ENCODE assay signal across 37 cellular contexts in the genomic region with DNA sequence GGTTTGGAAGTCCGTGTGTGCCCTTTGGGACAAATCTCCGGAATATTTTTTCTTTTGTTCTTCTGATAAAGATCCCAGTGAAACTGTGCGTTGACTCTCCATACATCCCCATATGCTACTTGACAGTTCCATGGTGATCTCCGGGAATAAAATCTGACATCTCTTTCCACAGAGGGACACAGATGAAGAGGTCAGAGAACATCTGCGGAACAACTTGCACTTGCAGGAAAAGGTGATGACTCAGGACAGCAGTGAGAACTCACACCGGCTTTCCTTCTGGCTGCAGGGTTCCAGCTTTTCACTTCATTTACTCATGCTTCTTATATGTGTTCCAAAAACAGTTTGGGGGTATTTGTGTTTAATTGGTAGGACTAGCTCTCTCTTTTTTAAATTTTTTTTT.
"Had no signal": no experiment of that assay in that cellular context is flagged by ENCODE, and none has a peak within 500 bp of the region (broad histone marks: within the 10 kb centered on the region; RNA-seq: fewer than 3 reads in every experiment).

No MANE protein-coding gene starts in this region.

- H3K9me3 ChIP-seq: ascending aorta had no signal

- H3K27me3 ChIP-seq: ascending aorta, cardiac muscle cell had no signal

- H3K27ac ChIP-seq: ascending aorta, cardiac muscle cell, VCaP had no signal

- H3K4me1 ChIP-seq: ascending aorta had no signal

- H3K4me3 ChIP-seq: ascending aorta, cardiac muscle cell had no signal

- H3K4me1 Mint-ChIP-seq: activated CD4-positive, alpha-beta memory T cell treated with anti-CD3 and anti-CD28 coated beads, Interleukin-2, amount 10 ng/mL, durations not matched to agents 7 days and 5 days; activated CD4-positive, alpha-beta T cell treated with anti-CD3 and anti-CD28 coated beads for 36 hours; activated CD4-positive, alpha-beta T cell treated with anti-CD3 and anti-CD28 coated beads, Interleukin-2, amount 10 ng/mL, durations not matched to agents 7 days and 5 days; activated CD8-positive, alpha-beta memory T cell treated with anti-CD3 and anti-CD28 coated beads, Interleukin-2, amount 10 ng/mL, durations not matched to agents 7 days and 5 days; activated naive CD4-positive, alpha-beta T cell treated with anti-CD3 and anti-CD28 coated beads, Interleukin-2, amount 10 ng/mL, durations not matched to agents 7 days and 5 days; activated naive CD4-positive, alpha-beta T cell treated with anti-CD3 and anti-CD28 coated beads, Interleukin-2, amount 50 U/mL, for 24 hours; activated naive CD8-positive, alpha-beta T cell treated with anti-CD3 and anti-CD28 coated beads, Interleukin-2, amount 10 ng/mL, durations not matched to agents 7 days and 5 days; activated naive CD8-positive, alpha-beta T cell treated with anti-CD3 and anti-CD28 coated beads, Interleukin-2, amount 50 U/mL, for 24 hours; central memory CD8-positive, alpha-beta T cell had no signal

- H3K27ac Mint-ChIP-seq: activated CD4-positive, alpha-beta memory T cell treated with anti-CD3 and anti-CD28 coated beads, Interleukin-2, amount 10 ng/mL, durations not matched to agents 7 days and 5 days; activated CD4-positive, alpha-beta T cell treated with anti-CD3 and anti-CD28 coated beads for 36 hours; activated CD4-positive, alpha-beta T cell treated with anti-CD3 and anti-CD28 coated beads, Interleukin-2, amount 10 ng/mL, durations not matched to agents 7 days and 5 days; activated CD8-positive, alpha-beta memory T cell treated with anti-CD3 and anti-CD28 coated beads, Interleukin-2, amount 10 ng/mL, durations not matched to agents 7 days and 5 days; activated CD8-positive, alpha-beta T cell treated with anti-CD3 and anti-CD28 coated beads, Interleukin-2, amount 10 ng/mL, durations not matched to agents 7 days and 5 days; activated naive CD4-positive, alpha-beta T cell treated with anti-CD3 and anti-CD28 coated beads, Interleukin-2, amount 10 ng/mL, durations not matched to agents 7 days and 5 days; activated naive CD4-positive, alpha-beta T cell treated with anti-CD3 and anti-CD28 coated beads, Interleukin-2, amount 50 U/mL, for 24 hours; activated naive CD8-positive, alpha-beta T cell; activated naive CD8-positive, alpha-beta T cell treated with anti-CD3 and anti-CD28 coated beads, Interleukin-2, amount 10 ng/mL, durations not matched to agents 7 days and 5 days; activated naive CD8-positive, alpha-beta T cell treated with anti-CD3 and anti-CD28 coated beads, Interleukin-2, amount 50 U/mL, for 24 hours; activated T-cell treated with anti-CD3 and anti-CD28 coated beads, Interleukin-2, amount 50 U/mL, for 24 hours; activated T-helper 2 cell treated with anti-CD3 and anti-CD28 coated beads, Interferon-gamma antibody, Interleukin-2, Interleukin-4, amounts not matched to agents 10 μg/mL and 5 μg/mL and 100 μg/mL, durations not matched to agents 14 hours and 24 hours and 36 hours; T-helper 1 cell treated with Interleukin-12 subunit alpha and Interleukin-12 subunit beta and Interleukin-4 antibody, amounts not matched to agents 30 μg/mL and 1 μg/mL, for 36 hours; T-helper 2 cell treated with Interferon-gamma antibody and Interleukin-4, amounts not matched to agents 5 μg/mL and 100 μg/mL, for 36 hours had no signal

- H3K9me3 Mint-ChIP-seq: activated CD4-positive, alpha-beta memory T cell treated with anti-CD3 and anti-CD28 coated beads, Interleukin-2, amount 10 ng/mL, durations not matched to agents 7 days and 5 days; activated CD4-positive, alpha-beta T cell treated with anti-CD3 and anti-CD28 coated beads, Interleukin-2, amount 10 ng/mL, durations not matched to agents 7 days and 5 days; activated naive CD4-positive, alpha-beta T cell treated with anti-CD3 and anti-CD28 coated beads, Interleukin-2, amount 50 U/mL, for 24 hours; activated naive CD8-positive, alpha-beta T cell treated with anti-CD3 and anti-CD28 coated beads, Interleukin-2, amount 10 ng/mL, durations not matched to agents 7 days and 5 days; activated naive CD8-positive, alpha-beta T cell treated with anti-CD3 and anti-CD28 coated beads, Interleukin-2, amount 50 U/mL, for 24 hours; activated T-cell treated with anti-CD3 and anti-CD28 coated beads, Interleukin-2, amount 50 U/mL, for 24 hours; activated T-helper 2 cell treated with anti-CD3 and anti-CD28 coated beads, Interferon-gamma antibody, Interleukin-2, Interleukin-4, amounts not matched to agents 10 μg/mL and 5 μg/mL and 100 μg/mL, durations not matched to agents 14 hours and 24 hours and 36 hours; central memory CD8-positive, alpha-beta T cell; T-helper 1 cell treated with Interleukin-12 subunit alpha and Interleukin-12 subunit beta and Interleukin-4 antibody, amounts not matched to agents 30 μg/mL and 1 μg/mL, for 36 hours; T-helper 2 cell treated with Interferon-gamma antibody and Interleukin-4, amounts not matched to agents 5 μg/mL and 100 μg/mL, for 36 hours had no signal

- H3K27me3 Mint-ChIP-seq: activated CD4-positive, alpha-beta memory T cell treated with anti-CD3 and anti-CD28 coated beads, Interleukin-2, amount 10 ng/mL, durations not matched to agents 7 days and 5 days had no signal

- DNase-seq: activated CD4-positive, alpha-beta memory T cell treated with anti-CD3 and anti-CD28 coated beads, Interleukin-2, amount 10 ng/mL, durations not matched to agents 7 days and 5 days; activated CD4-positive, alpha-beta T cell treated with anti-CD3 and anti-CD28 coated beads for 1 hour; activated CD4-positive, alpha-beta T cell treated with anti-CD3 and anti-CD28 coated beads for 36 hours; activated CD4-positive, alpha-beta T cell treated with anti-CD3 and anti-CD28 coated beads for 48 hours; activated CD4-positive, alpha-beta T cell treated with anti-CD3 and anti-CD28 coated beads, Interleukin-2, amount 10 ng/mL, durations not matched to agents 7 days and 5 days; activated CD4-positive, alpha-beta T cell treated with anti-CD3 and anti-CD28 coated beads, Interleukin-2, amount 50 U/mL, for 48 hours; activated CD4-positive, CD25-positive, alpha-beta regulatory T cell; activated CD8-positive, alpha-beta memory T cell treated with anti-CD3 and anti-CD28 coated beads for 24 hours; activated CD8-positive, alpha-beta memory T cell treated with anti-CD3 and anti-CD28 coated beads, Interleukin-2, amount 10 ng/mL, durations not matched to agents 7 days and 5 days; activated CD8-positive, alpha-beta memory T cell treated with anti-CD3 and anti-CD28 coated beads, Interleukin-2, amount 50 U/mL, for 48 hours; activated CD8-positive, alpha-beta T cell treated with anti-CD3 and anti-CD28 coated beads, Interleukin-2, amount 10 ng/mL, durations not matched to agents 7 days and 5 days; activated effector memory CD4-positive, alpha-beta T cell treated with Interleukin-2 at 50 U/mL for 16 hours; activated gamma-delta T cell; activated naive CD4-positive, alpha-beta T cell treated with anti-CD3 and anti-CD28 coated beads, Interleukin-2, amount 10 ng/mL, durations not matched to agents 7 days and 5 days; activated naive CD4-positive, alpha-beta T cell treated with Interleukin-2 at 50 U/mL for 16 hours; activated naive CD8-positive, alpha-beta T cell treated with anti-CD3 and anti-CD28 coated beads, Interleukin-2, amount 10 ng/mL, durations not matched to agents 7 days and 5 days; activated naive CD8-positive, alpha-beta T cell treated with anti-CD3 and anti-CD28 coated beads, Interleukin-2, amount 50 U/mL, for 24 hours; activated T-cell treated with anti-CD3 and anti-CD28 coated beads, Interleukin-2, amount 50 U/mL, for 24 hours; activated T-cell treated with anti-CD3 and anti-CD28 coated beads, Interleukin-2, amount 50 U/mL, for 48 hours; amygdala; anterior cingulate cortex; caudate nucleus; cerebellar nuclear complex; T-helper 1 cell; T-helper 2 cell; T-helper 9 cell had no signal

- ATAC-seq: activated CD4-positive, alpha-beta T cell treated with anti-CD3 and anti-CD28 coated beads for 36 hours; activated CD4-positive, CD25-positive, alpha-beta regulatory T cell treated with anti-CD3 and anti-CD28 coated beads, Interleukin-2, amount 50 U/mL, for 24 hours; activated CD8-positive, alpha-beta memory T cell treated with anti-CD3 and anti-CD28 coated beads, Interleukin-2, amount 10 ng/mL, durations not matched to agents 7 days and 5 days; activated CD8-positive, alpha-beta T cell treated with anti-CD3 and anti-CD28 coated beads, Interleukin-2, amount 10 ng/mL, durations not matched to agents 7 days and 5 days; activated naive CD8-positive, alpha-beta T cell treated with anti-CD3 and anti-CD28 coated beads, Interleukin-2, amount 50 U/mL, for 24 hours had no signal

- H3K36me3 ChIP-seq: cardiac muscle cell had no signal

- H3K36me3 Mint-ChIP-seq: activated CD8-positive, alpha-beta memory T cell treated with anti-CD3 and anti-CD28 coated beads, Interleukin-2, amount 10 ng/mL, durations not matched to agents 7 days and 5 days; activated naive CD4-positive, alpha-beta T cell treated with anti-CD3 and anti-CD28 coated beads, Interleukin-2, amount 10 ng/mL, durations not matched to agents 7 days and 5 days; activated naive CD4-positive, alpha-beta T cell treated with anti-CD3 and anti-CD28 coated beads, Interleukin-2, amount 50 U/mL, for 24 hours; activated naive CD8-positive, alpha-beta T cell; activated naive CD8-positive, alpha-beta T cell treated with anti-CD3 and anti-CD28 coated beads, Interleukin-2, amount 10 ng/mL, durations not matched to agents 7 days and 5 days had no signal

- H3K4me3 Mint-ChIP-seq: activated CD4-positive, alpha-beta memory T cell treated with anti-CD3 and anti-CD28 coated beads, Interleukin-2, amount 10 ng/mL, durations not matched to agents 7 days and 5 days; activated CD4-positive, alpha-beta T cell treated with anti-CD3 and anti-CD28 coated beads for 36 hours; activated CD4-positive, alpha-beta T cell treated with anti-CD3 and anti-CD28 coated beads, Interleukin-2, amount 10 ng/mL, durations not matched to agents 7 days and 5 days; activated CD8-positive, alpha-beta memory T cell treated with anti-CD3 and anti-CD28 coated beads, Interleukin-2, amount 10 ng/mL, durations not matched to agents 7 days and 5 days; activated CD8-positive, alpha-beta T cell treated with anti-CD3 and anti-CD28 coated beads, Interleukin-2, amount 10 ng/mL, durations not matched to agents 7 days and 5 days; activated naive CD4-positive, alpha-beta T cell treated with anti-CD3 and anti-CD28 coated beads, Interleukin-2, amount 10 ng/mL, durations not matched to agents 7 days and 5 days; activated naive CD4-positive, alpha-beta T cell treated with anti-CD3 and anti-CD28 coated beads, Interleukin-2, amount 50 U/mL, for 24 hours; activated naive CD8-positive, alpha-beta T cell; activated naive CD8-positive, alpha-beta T cell treated with anti-CD3 and anti-CD28 coated beads, Interleukin-2, amount 10 ng/mL, durations not matched to agents 7 days and 5 days; activated naive CD8-positive, alpha-beta T cell treated with anti-CD3 and anti-CD28 coated beads, Interleukin-2, amount 50 U/mL, for 24 hours; activated T-cell treated with anti-CD3 and anti-CD28 coated beads, Interleukin-2, amount 50 U/mL, for 24 hours; brain; central memory CD8-positive, alpha-beta T cell; T-helper 1 cell treated with Interleukin-12 subunit alpha and Interleukin-12 subunit beta and Interleukin-4 antibody, amounts not matched to agents 30 μg/mL and 1 μg/mL, for 36 hours; T-helper 2 cell treated with Interferon-gamma antibody and Interleukin-4, amounts not matched to agents 5 μg/mL and 100 μg/mL, for 36 hours had no signal
